1 cellular context compared by ENCODE assay signal in genomic region chr17:8103549-8103948, GRCh38.
TF ChIP-seq lines count a peak whose summit lies in the region.

No MANE protein-coding gene starts in this region.

TF ChIP-seq in IMR-90, 13 proteins besides CTCF, POLR2A, EP300 and RAD21:
- TF ChIP-seq MAZ (IDR thresholded peaks at IDR 0.05; ENCODE audit: borderline replicate concordance, low read depth, low read length) (no peak), SMC3 (IDR thresholded peaks at IDR 0.05; ENCODE audit: low read depth, low read length) (no peak), RCOR1 (IDR thresholded peaks at IDR 0.05; ENCODE audit: insufficient replicate concordance, low read length) (no peak), CEBPB (IDR thresholded peaks at IDR 0.05; ENCODE audit: low read depth, low read length) (no peak), ELK1 (IDR thresholded peaks at IDR 0.05; ENCODE audit: borderline replicate concordance, low read depth, low read length) (no peak), BHLHE40 (IDR thresholded peaks at IDR 0.05; ENCODE audit: low read depth, low read length) (no peak), RFX5 (IDR thresholded peaks at IDR 0.05; ENCODE audit: low read depth, low read length) (no peak), NFE2L2 (IDR thresholded peaks at IDR 0.05; ENCODE audit: low read depth, low read length) (no peak), FOS (IDR thresholded peaks at IDR 0.05; ENCODE audit: low read depth, low read length) (no peak), USF2 (IDR thresholded peaks at IDR 0.05; ENCODE audit: low read depth, low read length) (no peak), MXI1 (IDR thresholded peaks at IDR 0.05; ENCODE audit: borderline replicate concordance, low read depth, low read length) (no peak), CHD1 (IDR thresholded peaks at IDR 0.05; ENCODE audit: low read depth, low read length) (no peak), MAFK (IDR thresholded peaks at IDR 0.05; ENCODE audit: low read depth, low read length) (no peak)
